Comparison of ENCODE assay signal across 8 cellular contexts in the genomic region with DNA sequence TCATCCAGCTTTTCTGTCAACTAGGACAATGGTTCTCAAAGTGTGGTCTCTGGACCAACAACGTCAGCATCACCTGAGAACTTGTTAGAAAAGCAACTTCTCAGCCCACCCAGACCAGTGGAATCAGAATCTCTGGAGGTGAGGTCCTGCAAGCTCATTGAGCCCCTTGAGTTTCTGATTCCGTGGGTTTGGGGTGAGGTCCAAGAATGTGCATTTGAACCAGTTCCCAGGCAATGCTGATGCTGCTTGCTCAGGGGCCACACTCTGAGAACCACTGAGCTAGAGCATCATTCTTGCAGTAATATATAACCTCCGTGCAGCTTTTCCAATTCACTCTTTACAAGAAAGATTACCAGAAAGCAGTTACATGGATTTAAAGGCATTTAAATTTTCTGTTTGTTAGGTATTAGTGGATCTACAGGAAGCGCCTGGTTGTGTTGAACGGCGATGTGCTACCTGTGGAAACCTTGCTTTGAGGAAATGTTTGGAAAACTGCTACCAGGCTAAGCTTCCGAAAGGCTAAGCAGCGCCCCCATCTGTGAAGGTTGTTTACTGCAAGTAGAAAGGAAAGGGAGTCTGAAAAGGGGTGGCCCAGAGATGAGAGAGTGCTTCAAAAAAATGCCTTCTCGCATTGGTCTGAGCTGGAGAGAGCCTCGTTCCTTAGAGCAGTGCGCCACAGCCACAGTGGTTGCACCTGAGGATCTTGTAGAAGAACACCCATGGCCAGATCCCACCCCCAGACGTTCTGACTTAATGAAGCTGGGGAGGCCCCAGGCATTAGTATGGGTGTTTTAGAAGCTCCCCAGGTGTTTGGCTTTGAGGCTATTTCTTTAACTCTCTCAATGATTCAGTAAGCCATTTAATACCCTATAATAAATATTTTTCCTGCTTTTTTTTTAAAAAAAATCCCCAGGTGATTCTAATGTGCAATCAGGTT. TPM values are rescaled to one million over a fixed set of nuclear protein-coding genes. Genes with fewer than 3 reads are reported as not detected.
DNase-seq lines count a peak whose midpoint lies in the region; ATAC-seq and TF ChIP-seq lines count a peak whose summit lies in the region.

No MANE protein-coding gene starts in this region.

- no peak overlapping the region for H3K4me3 ChIP-seq in GM06990 (replicated peaks; ENCODE audit: low read depth, low read length)

- no peaks in the 10 kb centered on the region for H3K9me3 Mint-ChIP-seq in activated naive CD4-positive, alpha-beta T cell treated with anti-CD3 and anti-CD28 coated beads for 36 hours

- CTCF ChIA-PET in activated naive CD4-positive, alpha-beta T cell treated with anti-CD3 and anti-CD28 coated beads for 36 hours (lab: Charles Lee): interaction anchor here (0.6 to 7.0 kb wide), 28 partner anchors 8 to 292 kb away, joined by 3 to 105 read pairs (median 4); a partner anchor contains a TSS

- no peaks in the 10 kb centered on the region; the same call in 1 of the 2 replicates for H3K36me3 ChIP-seq in GM06990 (ENCODE audit: control insufficient read depth, insufficient read depth, low read length)

- no peaks in the 10 kb centered on the region for H3K27me3 ChIP-seq in GM06990 (replicated peaks; ENCODE audit: control insufficient read depth, insufficient read depth, low read length)

- peaks cover 6% of the 10 kb centered on the region for H3K36me3 Mint-ChIP-seq in activated naive CD4-positive, alpha-beta T cell treated with anti-CD3 and anti-CD28 coated beads for 36 hours (ENCODE audit: low read depth)

- intact Hi-C loops in activated naive CD4-positive, alpha-beta T cell treated with anti-CD3 and anti-CD28 coated beads for 36 hours (cut with micrococcal nuclease): no loop called here

- no peak overlapping the region for H3K4me3 Mint-ChIP-seq in activated naive CD4-positive, alpha-beta T cell treated with anti-CD3 and anti-CD28 coated beads for 36 hours

- ATAC-seq in HG02642 (IDR thresholded peaks at IDR 0.05; ENCODE audit: poor library complexity, unreplicated experiment): no peak
- no peak for ATAC-seq in GM19395 (IDR thresholded peaks at IDR 0.05; ENCODE audit: unreplicated experiment)

- peaks cover 33% of the 10 kb centered on the region for H3K4me1 Mint-ChIP-seq in activated naive CD4-positive, alpha-beta T cell treated with anti-CD3 and anti-CD28 coated beads for 36 hours (ENCODE audit: low read depth)

- TF ChIP-seq CTCF in AG09319 (IDR thresholded peaks at IDR 0.05; ENCODE audit: low read depth, low read length) (peak; percentile 64), GM06990 (IDR thresholded peaks at IDR 0.05; ENCODE audit: insufficient read depth, low read length, poor library complexity, severe bottlenecking) (peak; percentile 68)

- DNase-seq in AG09319 (ENCODE audit: extremely low read depth, low read depth) (no peak), GM06990 (ENCODE audit: extremely low read depth, insufficient read length) (no peak), NCI-H748 (lab: John Stamatoyannopoulos, UW; ENCODE audit: unreplicated experiment) (peak; percentile 39), hepatic stellate cell (ENCODE audit: low spot score) (peak; percentile 48)
- DNase-seq in activated naive CD4-positive, alpha-beta T cell treated with anti-CD3 and anti-CD28 coated beads for 36 hours: peak; percentile 68
- peak; percentile 25 for DNase-seq in stimulated activated CD4-positive, alpha-beta T cell treated with anti-CD3 and anti-CD28 coated beads, Interleukin-12 subunit alpha, Interleukin-12 subunit beta, amount 100 ng/mL, for 4 hours

- no peak overlapping the region for H3K27ac Mint-ChIP-seq in activated naive CD4-positive, alpha-beta T cell treated with anti-CD3 and anti-CD28 coated beads for 36 hours

- H3K27me3 Mint-ChIP-seq in activated naive CD4-positive, alpha-beta T cell treated with anti-CD3 and anti-CD28 coated beads for 36 hours (ENCODE audit: low read depth): no peaks in the 10 kb centered on the region

RNA-seq across cellular contexts. Expression of a gene that starts 50.0 kb away (rescaled TPM):
- not detected for total RNA-seq in activated naive CD4-positive, alpha-beta T cell treated with anti-CD3 and anti-CD28 coated beads for 36 hours

Comparison
In these comparisons a context has a peak if more than half of its experiments do, and no peak if none do; other contexts are left out.
1. DNase-seq: peak in NCI-H748 (single experiment), activated naive CD4-positive, alpha-beta T cell treated with anti-CD3 and anti-CD28 coated beads for 36 hours (single experiment), hepatic stellate cell (single experiment) and stimulated activated CD4-positive, alpha-beta T cell treated with anti-CD3 and anti-CD28 coated beads, Interleukin-12 subunit alpha, Interleukin-12 subunit beta, amount 100 ng/mL, for 4 hours (single experiment); none in AG09319 (single experiment) and GM06990 (single experiment).